ENCODE assay signal across 8 cellular contexts in the genomic region with DNA sequence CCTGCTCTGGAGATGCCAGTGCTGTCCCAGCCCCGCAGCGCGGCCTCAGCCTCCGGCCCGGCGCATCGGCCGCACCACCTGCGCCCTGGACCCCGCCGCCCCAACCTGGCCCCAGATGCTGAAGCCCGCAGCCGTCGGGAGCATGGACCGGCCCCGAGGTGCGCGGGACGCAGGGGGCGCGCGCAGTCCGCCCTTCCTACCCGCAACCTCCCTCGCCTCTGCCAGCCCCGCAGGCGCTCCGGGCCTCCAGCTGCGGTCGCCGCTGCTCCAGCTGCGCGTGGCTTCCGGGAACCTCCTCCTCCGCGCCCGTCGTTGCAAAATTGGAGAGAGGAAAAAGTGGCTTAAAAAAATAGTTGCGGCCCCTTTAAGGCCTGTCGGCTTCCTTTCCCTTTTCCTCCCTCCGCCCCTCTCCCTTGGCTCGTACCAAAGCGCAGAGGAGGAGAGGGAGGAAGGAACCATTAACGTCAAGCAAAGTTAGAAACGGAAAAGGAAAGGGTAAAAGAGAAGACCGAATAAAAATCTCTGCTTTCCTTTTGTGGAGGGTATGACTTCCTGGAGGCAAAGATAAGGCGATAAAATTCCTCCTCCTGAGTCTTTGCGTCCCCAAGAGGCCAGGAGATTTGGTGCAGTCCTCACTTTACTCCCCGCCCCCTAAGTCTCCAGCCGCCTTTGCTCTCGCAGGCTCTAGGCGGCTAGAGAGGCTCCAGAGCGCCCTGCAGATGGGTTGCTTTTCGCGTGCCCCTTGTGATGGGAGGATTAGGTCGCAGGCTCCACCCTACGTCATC. TPM values are rescaled to one million over a fixed set of nuclear protein-coding genes. Genes with fewer than 3 reads are reported as not detected.
DNase-seq lines count a peak whose midpoint lies in the region; ATAC-seq and TF ChIP-seq lines count a peak whose summit lies in the region.

A gene with protein sequence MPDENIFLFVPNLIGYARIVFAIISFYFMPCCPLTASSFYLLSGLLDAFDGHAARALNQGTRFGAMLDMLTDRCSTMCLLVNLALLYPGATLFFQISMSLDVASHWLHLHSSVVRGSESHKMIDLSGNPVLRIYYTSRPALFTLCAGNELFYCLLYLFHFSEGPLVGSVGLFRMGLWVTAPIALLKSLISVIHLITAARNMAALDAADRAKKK (minus strand): TSS at position 343 of the 785 bp plus-strand sequence. CDS start 369 bp downstream, outside the sequence.

- no peaks in the 10 kb centered on the region for H3K9me3 ChIP-seq in aorta (ENCODE audit: control insufficient read depth, low read length)

- H3K9ac ChIP-seq in rectal smooth muscle tissue (ENCODE audit: low read length) = peak within 1 kb of the TSS; percentile 29

- in situ Hi-C loops in astrocyte of the cerebellum (cut with HindIII; ENCODE audit: low sequenced_read_pairs) = loop anchor here (5.0 kb wide), 1 partner anchor 79 kb away; no protein-coding TSS in a partner anchor

- H3K36me3 ChIP-seq in rectal smooth muscle tissue (ENCODE audit: control insufficient read depth, insufficient read depth, low read length) = peaks cover 24% of the 10 kb centered on the region
- no peaks in the 10 kb centered on the region for H3K36me3 ChIP-seq in aorta (ENCODE audit: control insufficient read depth in 1 of 2, insufficient read depth in 2 of 2, low read length in 1 of 2)

- H3K27ac ChIP-seq in rectal smooth muscle tissue (ENCODE audit: low read depth, low read length) = peak within 1 kb of the TSS; percentile 89
- peak within 1 kb of the TSS; percentile 2 to 41 for H3K27ac ChIP-seq in aorta (ENCODE audit: low read depth in 1 of 2, low read length in 2 of 2)

- peak; percentile 93 for ATAC-seq in GM18502 (IDR thresholded peaks at IDR 0.05; ENCODE audit: poor library complexity, unreplicated experiment)
- peak; percentile 82 for ATAC-seq in HG02973 (IDR thresholded peaks at IDR 0.05; ENCODE audit: unreplicated experiment)
- peak; percentile 97 for ATAC-seq in aorta (ENCODE audit: low FRiP score)

- H3K4me1 ChIP-seq in rectal smooth muscle tissue (ENCODE audit: control insufficient read depth, insufficient read depth, low read length) (peaks cover 2% of the 10 kb centered on the region), aorta (ENCODE audit: control insufficient read depth in 1 of 2, insufficient read depth in 2 of 2, low read length in 2 of 2) (peaks cover 0 to 2% of the 10 kb centered on the region in 2 donors)

- H3K27me3 ChIP-seq in rectal smooth muscle tissue (ENCODE audit: control insufficient read depth, insufficient read depth, low read length) (no peaks in the 10 kb centered on the region), aorta (ENCODE audit: control insufficient read depth in 1 of 2, insufficient read depth in 2 of 2, low read length in 1 of 2) (no peaks in the 10 kb centered on the region)

- TF ChIP-seq CTCF in astrocyte of the cerebellum (IDR thresholded peaks at IDR 0.05; ENCODE audit: low read depth, low read length, missing control alignments) = peak; percentile 76

- peak within 1 kb of the TSS; percentile 86 for H3K4me3 ChIP-seq in astrocyte of the cerebellum (ENCODE audit: low read depth, low read length)
- H3K4me3 ChIP-seq in rectal smooth muscle tissue (ENCODE audit: low read length) = peak within 1 kb of the TSS; percentile 89
- peak within 1 kb of the TSS; percentile 58 to 80 for H3K4me3 ChIP-seq in aorta (ENCODE audit: low read length in 2 of 2)

- intact Hi-C loops in aorta (cut with DNase I) = loop anchor here (5.0 to 10.0 kb wide), 3 partner anchors 41 to 102 kb away; a partner anchor contains a TSS

- WGBS in aorta, 2 donors = 0% methylated on average over 53 to 57 of the region's 57 CpGs

- peak; percentile 97 for DNase-seq in NCI-H2029 treated with DMSO at 0.1 percent for 48 hours (lab: John Stamatoyannopoulos, UW)
- DNase-seq in T-helper 9 cell = peak; percentile 87
- DNase-seq in astrocyte of the cerebellum (ENCODE audit: low read depth) = peak; percentile 96
- peak; percentile 91 for DNase-seq in hepatic stellate cell (ENCODE audit: low spot score)
- peak; percentile 95 to 96 for DNase-seq in aorta

RNA-seq across cellular contexts. Expression of the gene that starts here (rescaled TPM):
- 10 to 100 TPM; 63.6 to 81.1 TPM for total RNA-seq in aorta
- 10 to 100 TPM; 60.9 to 98.0 TPM for polyA plus RNA-seq in aorta

Comparison
In these comparisons a context has a peak if more than half of its experiments do, and no peak if none do; other contexts are left out.
1. Peak in every context shown above with its lines: DNase-seq, ATAC-seq, H3K4me3 ChIP-seq and H3K27ac ChIP-seq.